In genomic region chr1:147600119-147601111, GRCh38 we compare ENCODE assay signal across 8 cellular contexts. TPM values are rescaled to one million over a fixed set of nuclear protein-coding genes. Genes with fewer than 3 reads are reported as not detected.
DNase-seq lines count a peak whose midpoint lies in the region; ATAC-seq and TF ChIP-seq lines count a peak whose summit lies in the region.

No MANE protein-coding gene starts in this region.

- H3K27me3 ChIP-seq in neural progenitor cell = no peaks in the 10 kb centered on the region

- H3K27me3 Mint-ChIP-seq in Calu3 (ENCODE audit: unreplicated experiment) = no peaks in the 10 kb centered on the region
- no peaks in the 10 kb centered on the region for H3K27me3 Mint-ChIP-seq in neural progenitor cell (ENCODE audit: insufficient read depth, low read depth)

- POLR2A ChIA-PET in HEK293T (lab: Yijun Ruan, JAX) = interaction anchor here (0.6 to 7.2 kb wide), 6 partner anchors 14 to 70 kb away, joined by 3 to 92 read pairs (median 8); partner anchors contain the start of genes ACP6 and BCL9

- H2AFZ ChIP-seq in neural progenitor cell (replicated peaks) = no peak overlapping the region

- H3K36me3 Mint-ChIP-seq in Calu3 (ENCODE audit: insufficient read depth, unreplicated experiment) (peaks cover 31% of the 10 kb centered on the region), neural progenitor cell (peaks cover 10% of the 10 kb centered on the region)

- peak overlapping the region; percentile 68 for H3K27ac Mint-ChIP-seq in Calu3 (ENCODE audit: unreplicated experiment)
- peak overlapping the region; percentile 90 for H3K27ac Mint-ChIP-seq in neural progenitor cell

- H3K4me1 Mint-ChIP-seq in Calu3 (ENCODE audit: low read depth, unreplicated experiment) = peaks cover 24% of the 10 kb centered on the region
- peaks cover 37% of the 10 kb centered on the region for H3K4me1 Mint-ChIP-seq in neural progenitor cell

- peaks cover 29% of the 10 kb centered on the region for H3K4me1 ChIP-seq in neural progenitor cell

- H3K9ac ChIP-seq in SK-N-MC (ENCODE audit: insufficient read length) (peak overlapping the region; percentile 78), neural progenitor cell (peak overlapping the region; percentile 51)

- ATAC-seq in HG02885 (IDR thresholded peaks at IDR 0.05; ENCODE audit: poor library complexity, unreplicated experiment) (no peak), GM18517 (IDR thresholded peaks at IDR 0.05; ENCODE audit: unreplicated experiment) (no peak), GM18498 (IDR thresholded peaks at IDR 0.05; ENCODE audit: unreplicated experiment) (no peak)

- CTCF ChIA-PET in Calu3 (lab: Charles Lee) = interaction anchor here (0.7 to 1.9 kb wide), 9 partner anchors 14 to 88 kb away, joined by 3 to 10 read pairs (median 4); partner anchors contain the start of gene BCL9
- CTCF ChIA-PET in HEK293T (lab: Yijun Ruan, JAX) = interaction anchor here (0.6 to 1.9 kb wide), 3 partner anchors 60 to 211 kb away, joined by 3 to 4 read pairs (median 3); partner anchors contain the start of gene BCL9

- peaks cover 82% of the 10 kb centered on the region for H3K79me2 ChIP-seq in neural progenitor cell (ENCODE audit: low read depth)

- H3K9me3 Mint-ChIP-seq in Calu3 (ENCODE audit: low read depth, unreplicated experiment) (no peaks in the 10 kb centered on the region), neural progenitor cell (no peaks in the 10 kb centered on the region)

- H3F3A ChIP-seq in neural progenitor cell (ENCODE audit: low read depth) = peaks cover 32% of the 10 kb centered on the region

- intact Hi-C loops in Calu3 (cut with micrococcal nuclease; ENCODE audit: unreplicated experiment) = loop anchor here (1.0 kb wide), 1 partner anchor 85 kb away; no protein-coding TSS in a partner anchor

- peak overlapping the region; percentile 90 for H3K4me2 ChIP-seq in neural progenitor cell

- TF ChIP-seq CTCF in Calu3 (IDR thresholded peaks at IDR 0.05; ENCODE audit: unreplicated experiment) (no peak), epithelial cell of esophagus (IDR thresholded peaks at IDR 0.05; ENCODE audit: insufficient read depth, low read depth, low read length, missing control alignments) (no peak), neural progenitor cell (IDR thresholded peaks at IDR 0.05) (no peak)

- H3K9me3 ChIP-seq in SK-N-MC (ENCODE audit: low read depth, low read length) (no peaks in the 10 kb centered on the region), neural progenitor cell (ENCODE audit: low read depth) (no peaks in the 10 kb centered on the region)

- BruUV-seq in Calu3 (replicated peaks; lab: Mats Ljungman, UMichigan) = no TSS peak

- no peak for DNase-seq in Calu3
- peak; percentile 29 for DNase-seq in HEK293T (ENCODE audit: extremely low spot score)
- no peak for DNase-seq in SK-N-MC (ENCODE audit: low read depth, low spot score)
- peak; percentile 61 for DNase-seq in epithelial cell of esophagus (ENCODE audit: low read depth)
- DNase-seq in neural progenitor cell (ENCODE audit: low spot score) = no peak

- H3K27ac ChIP-seq in SK-N-MC = no peak overlapping the region; the same call in 1 of the 2 replicates
- peak overlapping the region; percentile 91 for H3K27ac ChIP-seq in neural progenitor cell

- H3K4me3 Mint-ChIP-seq in Calu3 (ENCODE audit: low read depth, unreplicated experiment) (peak overlapping the region; percentile 92), neural progenitor cell (peak overlapping the region; percentile 94)

- peak overlapping the region; percentile 75 for H3K4me3 ChIP-seq in SK-N-MC
- H3K4me3 ChIP-seq in epithelial cell of esophagus (ENCODE audit: low read length) = peak overlapping the region; percentile 58
- H3K4me3 ChIP-seq in neural progenitor cell = peak overlapping the region; percentile 83

- peaks cover 78% of the 10 kb centered on the region for H4K20me1 ChIP-seq in neural progenitor cell (ENCODE audit: low read depth)

- H3K36me3 ChIP-seq in SK-N-MC (ENCODE audit: insufficient read depth, low read length) (peaks cover 9% of the 10 kb centered on the region), neural progenitor cell (no peaks in the 10 kb centered on the region)

TF ChIP-seq in HEK293T, 16 proteins besides CTCF, POLR2A, EP300 and RAD21:
- no peak for TF ChIP-seq NFRKB (IDR thresholded peaks at IDR 0.05)
- TF ChIP-seq FOXM1 (IDR thresholded peaks at IDR 0.05; ENCODE audit: borderline replicate concordance) = peak; percentile 26; the same call in 1 of the 2 replicates

RNA-seq across cellular contexts. Expression of gene BCL9, which starts 59.1 kb away (rescaled TPM):
- total RNA-seq in Calu3 (2022) = 24.4 and 25.5 TPM in 2 replicates
- 48.7 and 61.1 TPM in 2 replicates for total RNA-seq in neural progenitor cell (ENCODE audit: low replicate concordance)

Comparison
In these comparisons a context has a peak if more than half of its experiments do, and no peak if none do; other contexts are left out.
1. DNase-seq: peak in HEK293T (single experiment) and epithelial cell of esophagus (single experiment); none in Calu3 (single experiment), SK-N-MC (single experiment) and neural progenitor cell (single experiment).
2. Peak in every context shown above with its lines, with median percentiles within 50 percentile points of each other: H3K4me3 ChIP-seq.